1 cellular context compared by ENCODE assay signal in genomic region chr13:21603531-21604448, GRCh38.
A peak's percentile ranks its signal among the peaks of the same experiment; 100 is the strongest.
TF ChIP-seq lines count a peak whose summit lies in the region.

Gene MICU2 (minus strand): TSS chr13:21604170. CDS start chr13:21604148, 22 bp downstream.

TF ChIP-seq in HepG2, 621 proteins besides CTCF, POLR2A, EP300 and RAD21 (continued from another document and continues in another):
- TF ChIP-seq SP2 (CRISPR knock-in tag; IDR thresholded peaks at IDR 0.05) (no peak), DR1 (CRISPR knock-in tag; IDR thresholded peaks at IDR 0.05) (peak; percentile 80), ZNF672 (CRISPR knock-in tag; IDR thresholded peaks at IDR 0.05) (no peak), MAFF (IDR thresholded peaks at IDR 0.05; ENCODE audit: low read depth, low read length) (peak; percentile 1; the same call in 1 of the 2 replicates), ARHGAP35 (CRISPR knock-in tag; IDR thresholded peaks at IDR 0.05; ENCODE audit: borderline replicate concordance) (peak; percentile 97; the same call in 1 of the 2 replicates), XRCC5 (optimal IDR thresholded peaks at IDR 0.05; ENCODE audit: low read length) (peak; percentile 71), NR2F1 (CRISPR knock-in tag; IDR thresholded peaks at IDR 0.05) (no peak), SALL2 (CRISPR knock-in tag; IDR thresholded peaks at IDR 0.05) (peak; percentile 88), ZNF451 (CRISPR knock-in tag; IDR thresholded peaks at IDR 0.05) (0 out of 2 replicates have a peak, but pooled peaks have one; percentile 38), ZNF407 (CRISPR knock-in tag; IDR thresholded peaks at IDR 0.05; ENCODE audit: not compliant biosample characterization) (peak; percentile 80), ZNF318 (CRISPR knock-in tag; IDR thresholded peaks at IDR 0.05) (no peak), ZNF20 (CRISPR knock-in tag; IDR thresholded peaks at IDR 0.05) (no peak), GATA4 (IDR thresholded peaks at IDR 0.05; ENCODE audit: borderline replicate concordance, low read depth) (no peak), ZMYM2 (CRISPR knock-in tag; IDR thresholded peaks at IDR 0.05) (peak; percentile 44; the same call in 1 of the 2 replicates), ELK4 (CRISPR knock-in tag; IDR thresholded peaks at IDR 0.05; ENCODE audit: borderline replicate concordance) (no peak), ATF7 (IDR thresholded peaks at IDR 0.05) (no peak), ATF7 (CRISPR knock-in tag; IDR thresholded peaks at IDR 0.05) (no peak), MLXIP (CRISPR knock-in tag; IDR thresholded peaks at IDR 0.05; ENCODE audit: borderline replicate concordance) (no peak), ZNF503 (CRISPR knock-in tag; IDR thresholded peaks at IDR 0.05) (0 out of 2 replicates have a peak, but pooled peaks have one; percentile 51), HMG20A (CRISPR knock-in tag; IDR thresholded peaks at IDR 0.05; ENCODE audit: borderline replicate concordance) (no peak; the same call in 1 of the 2 replicates), SMAD3 (CRISPR knock-in tag; IDR thresholded peaks at IDR 0.05) (0 out of 2 replicates have a peak, but pooled peaks have one; percentile 21), POGZ (CRISPR knock-in tag; IDR thresholded peaks at IDR 0.05) (peak; percentile 98), FLYWCH1 (CRISPR knock-in tag; IDR thresholded peaks at IDR 0.05) (no peak), GTF2F1 (IDR thresholded peaks at IDR 0.05; ENCODE audit: low read length) (no peak), RARA (CRISPR knock-in tag; IDR thresholded peaks at IDR 0.05) (peak; percentile 22; the same call in 1 of the 2 replicates), USF2 (IDR thresholded peaks at IDR 0.05; ENCODE audit: low read depth, low read length) (no peak), USF2 (CRISPR knock-in tag; IDR thresholded peaks at IDR 0.05; ENCODE audit: borderline replicate concordance) (no peak), E2F1 (CRISPR knock-in tag; IDR thresholded peaks at IDR 0.05) (peak; percentile 78), ZFP1 (CRISPR knock-in tag; IDR thresholded peaks at IDR 0.05) (no peak; the same call in 1 of the 2 replicates)
